10 cellular contexts compared by ENCODE assay signal in the genomic region with DNA sequence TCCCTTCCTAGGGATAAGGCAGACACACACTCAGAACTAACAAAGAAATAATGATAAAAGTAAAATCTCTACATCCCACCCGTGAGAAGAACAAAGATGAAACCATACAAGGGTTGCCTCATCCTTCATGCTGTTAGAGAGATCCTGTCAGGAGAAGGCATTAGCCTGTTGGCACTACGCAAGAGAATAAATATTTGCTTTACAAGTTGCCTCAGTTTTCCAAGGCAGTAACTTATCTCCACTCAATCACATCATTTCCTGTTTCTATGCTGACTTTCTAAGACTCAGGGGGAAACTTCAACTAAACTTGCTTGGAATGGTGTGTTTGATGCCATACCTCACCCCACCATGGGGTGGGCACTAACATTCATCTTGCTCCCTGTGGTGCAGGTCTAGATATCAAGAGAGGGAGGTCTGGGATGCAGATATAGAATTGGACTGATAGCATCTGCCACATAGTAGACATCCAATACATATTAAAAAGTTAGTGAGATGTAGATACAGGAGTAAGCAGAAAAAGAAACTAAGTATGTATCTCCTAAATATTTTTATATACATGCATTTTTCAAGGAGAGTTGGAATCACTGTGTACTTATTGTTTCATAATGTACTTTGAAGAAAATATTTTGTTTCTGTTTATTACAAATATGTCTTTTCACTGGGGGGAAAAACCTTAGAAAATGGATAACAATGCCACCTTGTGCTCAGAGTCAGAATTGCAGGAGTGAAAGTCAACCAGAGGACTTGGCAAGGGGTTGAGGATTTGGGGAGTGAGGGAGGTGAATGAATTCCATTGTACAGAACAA. TPM values are rescaled to one million over a fixed set of nuclear protein-coding genes. Genes with fewer than 3 reads are reported as not detected.
DNase-seq lines count a peak whose midpoint lies in the region; ATAC-seq and TF ChIP-seq lines count a peak whose summit lies in the region.
"Had no signal": no experiment of that assay in that cellular context is flagged by ENCODE, and none has a peak within 500 bp of the region (broad histone marks: within the 10 kb centered on the region; RNA-seq: fewer than 3 reads in every experiment).

No MANE protein-coding gene starts in this region.

- H3K4me1 ChIP-seq in aorta (ENCODE audit: control insufficient read depth in 1 of 2, insufficient read depth in 2 of 2, low read length in 2 of 2), result no peaks in the 10 kb centered on the region

- H3K27me3 ChIP-seq in aorta (ENCODE audit: control insufficient read depth in 1 of 2, insufficient read depth in 2 of 2, low read length in 1 of 2), result no peaks in the 10 kb centered on the region
- H3K27me3 ChIP-seq: neutrophil had no signal

- intact Hi-C loops in aorta (cut with DNase I), result loop anchor here (5.0 kb wide), 1 partner anchor 205 kb away; no protein-coding TSS in a partner anchor

- peak; percentile 67 for TF ChIP-seq CTCF in astrocyte of the cerebellum (IDR thresholded peaks at IDR 0.05; ENCODE audit: low read depth, low read length, missing control alignments)

- no peak overlapping the region for H3K4me3 ChIP-seq in astrocyte of the cerebellum (ENCODE audit: low read depth, low read length)
- H3K4me3 ChIP-seq in aorta (ENCODE audit: low read length in 2 of 2), result no peak overlapping the region

- H3K27ac ChIP-seq in aorta (ENCODE audit: low read depth in 1 of 2, low read length in 2 of 2), result no peak overlapping the region
- H3K27ac ChIP-seq: neutrophil had no signal

- in situ Hi-C loops in astrocyte of the cerebellum (cut with HindIII; ENCODE audit: low sequenced_read_pairs), result no loop called here

- no peaks in the 10 kb centered on the region for H3K9me3 ChIP-seq in aorta (ENCODE audit: control insufficient read depth, low read length)
- H3K9me3 ChIP-seq: neutrophil had no signal

- peak; percentile 28 for DNase-seq in DMS114 treated with DMSO at 0.1 percent for 48 hours (lab: John Stamatoyannopoulos, UW; ENCODE audit: unreplicated experiment)
- DNase-seq in NCI-H1694 treated with DMSO at 0.1 percent for 48 hours (lab: John Stamatoyannopoulos, UW), result peak; percentile 21
- peak; percentile 5 for DNase-seq in astrocyte of the cerebellum (ENCODE audit: low read depth)
- DNase-seq in left kidney (ENCODE audit: low read depth, low spot score), result peak; percentile 13
- DNase-seq in HuH-7.5 (ENCODE audit: low spot score), result no peak
- DNase-seq in aorta, result no peak
- DNase-seq: activated B cell treated with CpG ODN at 0.5 μM for 24 hours had no signal

- ATAC-seq in GM18870 (IDR thresholded peaks at IDR 0.05; ENCODE audit: unreplicated experiment) (peak; percentile 64), GM21786 (IDR thresholded peaks at IDR 0.05; ENCODE audit: unreplicated experiment) (no peak), aorta (ENCODE audit: low FRiP score) (no peak)

- WGBS in aorta, 2 donors, result 6 to 15% methylated on average over 2 of the region's 2 CpGs

- H3K36me3 ChIP-seq in aorta (ENCODE audit: control insufficient read depth in 1 of 2, insufficient read depth in 2 of 2, low read length in 1 of 2), result no peaks in the 10 kb centered on the region
- H3K36me3 ChIP-seq: neutrophil had no signal

RNA-seq across cellular contexts. Expression of a gene that starts 57.2 kb away (rescaled TPM):
- total RNA-seq in aorta, result 10 to 100 TPM; 30.6 to 39.6 TPM
- 10 to 100 TPM; 41.7 to 61.7 TPM for polyA plus RNA-seq in aorta

Comparison
In these comparisons a context has a peak if more than half of its experiments do, and no peak if none do; other contexts are left out.
1. DNase-seq: peak in DMS114 treated with DMSO at 0.1 percent for 48 hours (single experiment), NCI-H1694 treated with DMSO at 0.1 percent for 48 hours (single experiment), astrocyte of the cerebellum (single experiment) and left kidney (single experiment); none in HuH-7.5 (single experiment) and aorta (0 of 2).